In genomic region chr2:143934913-143935310, GRCh38 we compare ENCODE assay signal across 1 cellular context.
TF ChIP-seq lines count a peak whose summit lies in the region.

No MANE protein-coding gene starts in this region.

TF ChIP-seq in K562, 482 proteins besides CTCF, POLR2A, EP300 and RAD21:
- TF ChIP-seq KAT7 (CRISPR knock-in tag; IDR thresholded peaks at IDR 0.05; ENCODE audit: borderline replicate concordance) (no peak), TCF15 (CRISPR knock-in tag; IDR thresholded peaks at IDR 0.05) (no peak), RBM14 (IDR thresholded peaks at IDR 0.05; ENCODE audit: borderline replicate concordance, insufficient read depth, low read depth, low read length) (no peak), ZNF76 (CRISPR knock-in tag; IDR thresholded peaks at IDR 0.05; ENCODE audit: borderline replicate concordance) (no peak), XRCC3 (IDR thresholded peaks at IDR 0.05) (no peak), ZBTB8A (IDR thresholded peaks at IDR 0.05; ENCODE audit: partially characterized antibody) (no peak), MECOM (CRISPR knock-in tag; IDR thresholded peaks at IDR 0.05) (no peak), IRF1 (CRISPR knock-in tag; IDR thresholded peaks at IDR 0.05; ENCODE audit: borderline replicate concordance) (no peak), GTF2E2 (tag; IDR thresholded peaks at IDR 0.05) (no peak), ELF2 (CRISPR knock-in tag; IDR thresholded peaks at IDR 0.05) (no peak)
